In genomic region chr17:68375566-68375965, GRCh38 we compare ENCODE assay signal across 41 cellular contexts.
"Had no signal": no experiment of that assay in that cellular context is flagged by ENCODE, and none has a peak within 500 bp of the region (broad histone marks: within the 10 kb centered on the region; RNA-seq: fewer than 3 reads in every experiment).

No MANE protein-coding gene starts in this region.

- H3K4me3 ChIP-seq: adrenal gland, ascending aorta, body of pancreas, breast epithelium, cardiac muscle cell had no signal

- H3K9me3 ChIP-seq: adrenal gland, ascending aorta, body of pancreas, breast epithelium had no signal

- H3K4me3 Mint-ChIP-seq: activated naive CD4-positive, alpha-beta T cell treated with anti-CD3 and anti-CD28 coated beads for 36 hours; activated naive CD4-positive, alpha-beta T cell treated with anti-CD3 and anti-CD28 coated beads, Interleukin-2, amount 10 ng/mL, durations not matched to agents 7 days and 5 days; activated naive CD4-positive, alpha-beta T cell treated with anti-CD3 and anti-CD28 coated beads, Interleukin-2, amount 50 U/mL, for 24 hours; activated naive CD8-positive, alpha-beta T cell; activated naive CD8-positive, alpha-beta T cell treated with anti-CD3 and anti-CD28 coated beads for 36 hours; activated naive CD8-positive, alpha-beta T cell treated with anti-CD3 and anti-CD28 coated beads, Interleukin-2, amount 10 ng/mL, durations not matched to agents 7 days and 5 days; activated naive CD8-positive, alpha-beta T cell treated with anti-CD3 and anti-CD28 coated beads, Interleukin-2, amount 50 U/mL, for 24 hours; activated T-cell treated with anti-CD3 and anti-CD28 coated beads, Interleukin-2, amount 50 U/mL, for 24 hours; activated T-cell treated with anti-CD3 and anti-CD28 coated beads, Interleukin-2, amount 50 U/mL, for 4 hours; activated T-cell treated with anti-CD3 and anti-CD28 coated beads, Interleukin-2, amount 50 U/mL, for 72 hours; activated T-helper 1 cell treated with anti-CD3 and anti-CD28 coated beads, Interleukin-12 subunit alpha, Interleukin-12 subunit beta, Interleukin-2, Interleukin-4 antibody, amounts not matched to agents 30 ng/mL and 10 ng/mL and 1 ng/mL, durations not matched to agents 14 hours and 24 hours and 36 hours; activated T-helper 17 cell treated with anti-CD3 and anti-CD28 coated beads, Interleukin-2, amount 50 U/mL, for 72 hours; brain; central memory CD8-positive, alpha-beta T cell had no signal

- DNase-seq: activated effector memory CD4-positive, alpha-beta T cell treated with anti-CD3 and anti-CD28 coated beads, Interleukin-2, amount 50 U/mL, for 16 hours; activated effector memory CD4-positive, alpha-beta T cell treated with Interleukin-2 at 50 U/mL for 16 hours; activated gamma-delta T cell; activated gamma-delta T cell treated with Interleukin-2 at 50 U/mL for 16 hours; activated naive CD4-positive, alpha-beta T cell; activated naive CD4-positive, alpha-beta T cell treated with anti-CD3 and anti-CD28 coated beads for 36 hours; activated naive CD4-positive, alpha-beta T cell treated with anti-CD3 and anti-CD28 coated beads, Interleukin-2, amount 10 ng/mL, durations not matched to agents 7 days and 5 days; activated naive CD4-positive, alpha-beta T cell treated with anti-CD3 and anti-CD28 coated beads, Interleukin-2, amount 50 U/mL, for 16 hours; activated naive CD4-positive, alpha-beta T cell treated with Interleukin-2 at 50 U/mL for 16 hours; activated naive CD8-positive, alpha-beta T cell treated with anti-CD3 and anti-CD28 coated beads for 36 hours; activated naive CD8-positive, alpha-beta T cell treated with anti-CD3 and anti-CD28 coated beads, Interleukin-2, amount 10 ng/mL, durations not matched to agents 7 days and 5 days; activated naive CD8-positive, alpha-beta T cell treated with anti-CD3 and anti-CD28 coated beads, Interleukin-2, amount 50 U/mL, for 24 hours; activated T-cell treated with anti-CD3 and anti-CD28 coated beads for 4 hours; activated T-cell treated with anti-CD3 and anti-CD28 coated beads, Interleukin-2, amount 50 U/mL, for 1 hour; activated T-cell treated with anti-CD3 and anti-CD28 coated beads, Interleukin-2, amount 50 U/mL, for 24 hours; activated T-cell treated with anti-CD3 and anti-CD28 coated beads, Interleukin-2, amount 50 U/mL, for 4 hours; activated T-cell treated with anti-CD3 and anti-CD28 coated beads, Interleukin-2, amount 50 U/mL, for 48 hours; activated T-cell treated with anti-CD3 and anti-CD28 coated beads, Interleukin-2, amount 50 U/mL, for 72 hours; adrenal gland; amniotic stem cell; amygdala; anterior cingulate cortex; aorta; body of pancreas; brain microvascular endothelial cell; caudate nucleus; central memory CD4-positive, alpha-beta T cell; cerebellar nuclear complex had no signal

- FAIRE-seq: astrocyte, bronchial epithelial cell had no signal

- H3K27me3 Mint-ChIP-seq: activated naive CD4-positive, alpha-beta T cell treated with anti-CD3 and anti-CD28 coated beads, Interleukin-2, amount 50 U/mL, for 24 hours; activated naive CD8-positive, alpha-beta T cell; activated naive CD8-positive, alpha-beta T cell treated with anti-CD3 and anti-CD28 coated beads for 36 hours; activated naive CD8-positive, alpha-beta T cell treated with anti-CD3 and anti-CD28 coated beads, Interleukin-2, amount 50 U/mL, for 24 hours; activated T-cell treated with anti-CD3 and anti-CD28 coated beads, Interleukin-2, amount 50 U/mL, for 24 hours; activated T-helper 17 cell treated with anti-CD3 and anti-CD28 coated beads, Interleukin-2, amount 50 U/mL, for 72 hours; brain; central memory CD8-positive, alpha-beta T cell had no signal

- ATAC-seq: activated naive CD4-positive, alpha-beta T cell treated with anti-CD3 and anti-CD28 coated beads, Interleukin-2, amount 50 U/mL, for 72 hours; activated naive CD8-positive, alpha-beta T cell treated with anti-CD3 and anti-CD28 coated beads, Interleukin-2, amount 50 U/mL, for 24 hours; activated T-cell treated with anti-CD3 and anti-CD28 coated beads, Interleukin-2, amount 50 U/mL, for 4 hours; activated T-cell treated with anti-CD3 and anti-CD28 coated beads, Interleukin-2, amount 50 U/mL, for 72 hours; activated T-helper 17 cell treated with anti-CD3 and anti-CD28 coated beads, Interleukin-2, amount 50 U/mL, for 72 hours; body of pancreas had no signal

- H3K36me3 ChIP-seq: adrenal gland, ascending aorta, brain microvascular endothelial cell, breast epithelium, cardiac muscle cell had no signal

- H3K4me1 Mint-ChIP-seq: activated naive CD4-positive, alpha-beta T cell treated with anti-CD3 and anti-CD28 coated beads, Interleukin-2, amount 10 ng/mL, durations not matched to agents 7 days and 5 days; activated naive CD4-positive, alpha-beta T cell treated with anti-CD3 and anti-CD28 coated beads, Interleukin-2, amount 50 U/mL, for 24 hours; activated naive CD8-positive, alpha-beta T cell treated with anti-CD3 and anti-CD28 coated beads for 36 hours; activated naive CD8-positive, alpha-beta T cell treated with anti-CD3 and anti-CD28 coated beads, Interleukin-2, amount 50 U/mL, for 24 hours; activated T-helper 17 cell treated with anti-CD3 and anti-CD28 coated beads, Interleukin-2, amount 50 U/mL, for 72 hours; central memory CD8-positive, alpha-beta T cell had no signal

- H3K27me3 ChIP-seq: adrenal gland, ascending aorta, body of pancreas, brain microvascular endothelial cell, breast epithelium, cardiac muscle cell had no signal

- H3K9me3 Mint-ChIP-seq: activated naive CD4-positive, alpha-beta T cell treated with anti-CD3 and anti-CD28 coated beads for 36 hours; activated naive CD4-positive, alpha-beta T cell treated with anti-CD3 and anti-CD28 coated beads, Interleukin-2, amount 10 ng/mL, durations not matched to agents 7 days and 5 days; activated naive CD4-positive, alpha-beta T cell treated with anti-CD3 and anti-CD28 coated beads, Interleukin-2, amount 50 U/mL, for 24 hours; activated naive CD4-positive, alpha-beta T cell treated with anti-CD3 and anti-CD28 coated beads, Interleukin-2, amount 50 U/mL, for 72 hours; activated naive CD8-positive, alpha-beta T cell treated with anti-CD3 and anti-CD28 coated beads for 36 hours; activated naive CD8-positive, alpha-beta T cell treated with anti-CD3 and anti-CD28 coated beads, Interleukin-2, amount 10 ng/mL, durations not matched to agents 7 days and 5 days; activated naive CD8-positive, alpha-beta T cell treated with anti-CD3 and anti-CD28 coated beads, Interleukin-2, amount 50 U/mL, for 24 hours; activated T-cell treated with anti-CD3 and anti-CD28 coated beads, Interleukin-2, amount 50 U/mL, for 24 hours; activated T-cell treated with anti-CD3 and anti-CD28 coated beads, Interleukin-2, amount 50 U/mL, for 4 hours; activated T-cell treated with anti-CD3 and anti-CD28 coated beads, Interleukin-2, amount 50 U/mL, for 72 hours; activated T-helper 1 cell treated with anti-CD3 and anti-CD28 coated beads, Interleukin-12 subunit alpha, Interleukin-12 subunit beta, Interleukin-2, Interleukin-4 antibody, amounts not matched to agents 30 ng/mL and 10 ng/mL and 1 ng/mL, durations not matched to agents 14 hours and 24 hours and 36 hours; activated T-helper 17 cell treated with anti-CD3 and anti-CD28 coated beads, Interleukin-2, amount 50 U/mL, for 72 hours; activated T-helper 2 cell treated with anti-CD3 and anti-CD28 coated beads, Interferon-gamma antibody, Interleukin-2, Interleukin-4, amounts not matched to agents 10 μg/mL and 5 μg/mL and 100 μg/mL, durations not matched to agents 14 hours and 24 hours and 36 hours; central memory CD8-positive, alpha-beta T cell had no signal

- H3K27ac Mint-ChIP-seq: activated naive CD4-positive, alpha-beta T cell treated with anti-CD3 and anti-CD28 coated beads for 36 hours; activated naive CD4-positive, alpha-beta T cell treated with anti-CD3 and anti-CD28 coated beads, Interleukin-2, amount 10 ng/mL, durations not matched to agents 7 days and 5 days; activated naive CD4-positive, alpha-beta T cell treated with anti-CD3 and anti-CD28 coated beads, Interleukin-2, amount 50 U/mL, for 24 hours; activated naive CD4-positive, alpha-beta T cell treated with anti-CD3 and anti-CD28 coated beads, Interleukin-2, amount 50 U/mL, for 72 hours; activated naive CD8-positive, alpha-beta T cell; activated naive CD8-positive, alpha-beta T cell treated with anti-CD3 and anti-CD28 coated beads for 36 hours; activated naive CD8-positive, alpha-beta T cell treated with anti-CD3 and anti-CD28 coated beads, Interleukin-2, amount 10 ng/mL, durations not matched to agents 7 days and 5 days; activated naive CD8-positive, alpha-beta T cell treated with anti-CD3 and anti-CD28 coated beads, Interleukin-2, amount 50 U/mL, for 24 hours; activated T-cell treated with anti-CD3 and anti-CD28 coated beads, Interleukin-2, amount 50 U/mL, for 24 hours; activated T-cell treated with anti-CD3 and anti-CD28 coated beads, Interleukin-2, amount 50 U/mL, for 72 hours; activated T-helper 1 cell treated with anti-CD3 and anti-CD28 coated beads, Interleukin-12 subunit alpha, Interleukin-12 subunit beta, Interleukin-2, Interleukin-4 antibody, amounts not matched to agents 30 ng/mL and 10 ng/mL and 1 ng/mL, durations not matched to agents 14 hours and 24 hours and 36 hours; activated T-helper 17 cell treated with anti-CD3 and anti-CD28 coated beads, Interleukin-2, amount 50 U/mL, for 72 hours; activated T-helper 2 cell treated with anti-CD3 and anti-CD28 coated beads, Interferon-gamma antibody, Interleukin-2, Interleukin-4, amounts not matched to agents 10 μg/mL and 5 μg/mL and 100 μg/mL, durations not matched to agents 14 hours and 24 hours and 36 hours; brain had no signal

- H3K27ac ChIP-seq: adrenal gland, ascending aorta, body of pancreas, brain microvascular endothelial cell, breast epithelium, cardiac muscle cell had no signal

- H3K36me3 Mint-ChIP-seq: activated naive CD4-positive, alpha-beta T cell treated with anti-CD3 and anti-CD28 coated beads, Interleukin-2, amount 50 U/mL, for 72 hours; activated naive CD8-positive, alpha-beta T cell treated with anti-CD3 and anti-CD28 coated beads for 36 hours had no signal
